Comparison of ENCODE assay signal across 10 cellular contexts in the genomic region with DNA sequence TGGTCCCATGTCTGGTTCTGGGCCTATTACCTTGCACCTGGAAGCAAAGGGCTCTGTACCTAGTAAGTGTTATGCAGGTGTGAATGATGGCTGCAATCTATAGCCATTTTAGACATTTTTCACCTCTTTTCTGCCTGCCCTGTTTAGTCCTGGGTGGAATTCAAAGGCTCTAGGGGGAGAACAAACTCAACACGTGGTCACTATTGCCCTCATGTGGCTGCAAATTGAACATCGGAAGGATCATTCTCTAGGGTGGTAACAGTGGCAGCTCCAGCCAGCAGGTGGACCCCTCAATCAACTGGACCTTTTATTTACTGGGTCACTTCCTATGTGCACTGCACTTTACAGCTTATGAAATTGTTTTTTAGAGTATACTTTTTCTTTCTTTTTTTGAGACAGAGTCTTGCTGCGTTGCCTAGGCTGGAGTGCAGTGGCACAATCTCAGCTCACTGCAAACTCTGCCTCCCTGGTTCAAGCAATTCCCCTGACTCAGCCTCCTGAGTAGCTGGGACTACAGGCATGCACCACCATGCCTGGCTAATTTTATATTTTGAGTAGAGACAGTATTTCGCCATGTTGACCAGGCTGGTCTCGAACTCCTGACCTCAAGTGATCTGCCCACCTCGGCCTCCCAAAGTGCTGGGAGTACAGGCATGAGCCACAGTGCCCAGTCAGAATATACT. TPM values are rescaled to one million over a fixed set of nuclear protein-coding genes. Genes with fewer than 3 reads are reported as not detected.
A peak's percentile ranks its signal among the peaks of the same experiment; 100 is the strongest.
DNase-seq lines count a peak whose midpoint lies in the region; ATAC-seq and FAIRE-seq lines count a peak whose summit lies in the region.
"Not testable (repeated sequence)": the region's sequence is repeated elsewhere in the genome, so short reads cannot be mapped to it uniquely, and the experiment has no call there.
"Had no signal": no experiment of that assay in that cellular context is flagged by ENCODE, and none has a peak within 500 bp of the region (broad histone marks: within the 10 kb centered on the region; RNA-seq: fewer than 3 reads in every experiment).

No MANE protein-coding gene starts in this region.

- H3K36me3 ChIP-seq in adipocyte (ENCODE audit: control insufficient read depth, insufficient read depth, low read length, severe bottlenecking) = not testable (repeated sequence)

- not testable (repeated sequence) for H3K9me3 Mint-ChIP-seq in T-cell

- CTCF ChIA-PET in T-cell (lab: Charles Lee) = interaction anchor here (0.5 to 1.2 kb wide), 4 partner anchors 191 to 322 kb away, joined by 3 to 8 read pairs (median 4); no protein-coding TSS in a partner anchor

- not testable (repeated sequence) for H3K4me3 ChIP-seq in adipocyte (ENCODE audit: low read length)

- not testable (repeated sequence) for H3K36me3 Mint-ChIP-seq in T-cell

- FAIRE-seq in frontal cortex (lab: Jason Lieb, UNC) = peak; percentile 70

- not testable (repeated sequence) for H3K27ac Mint-ChIP-seq in T-cell

- in situ Hi-C loops in Caki2 (cut with HindIII; ENCODE audit: low pct_unique_long_range_greater_than_20kb, low sequenced_read_pairs) = not testable (repeated sequence)

- POLR2A ChIA-PET in T-cell (lab: Charles Lee) = not testable (repeated sequence)

- not testable (repeated sequence) for H3K4me3 Mint-ChIP-seq in T-cell

- DNase-seq in Caki2 (ENCODE audit: low read depth) (peak; percentile 66), HK-2 (ENCODE audit: unreplicated experiment) (peak; percentile 61), NCI-H2227 treated with DMSO at 0.1 percent for 48 hours (lab: John Stamatoyannopoulos, UW) (peak; percentile 86), T-cell (peak in 22 of 34 experiments; percentile 4 to 47 (median 18)), adipocyte (ENCODE audit: low read depth) (peak; percentile 59), frontal cortex (ENCODE audit: low spot score in 2 of 2) (peak; percentile 68 to 80), myocyte (ENCODE audit: low read depth) (peak; percentile 58)
- DNase-seq in stimulated activated CD8-positive, alpha-beta memory T cell treated with anti-CD3 and anti-CD28 coated beads, Interleukin-7, amount 100 ng/mL, for 48 hours (ENCODE audit: extremely low read depth in 1 of 2, low read depth in 1 of 2) = peak; percentile 1 to 16

- H3K4me1 ChIP-seq in adipocyte (ENCODE audit: control insufficient read depth, insufficient read depth, low read length) = peaks cover 15% of the 10 kb centered on the region

- not testable (repeated sequence) for H3K9ac ChIP-seq in adipocyte (ENCODE audit: low read length)

- not testable (repeated sequence) for H3K4me1 Mint-ChIP-seq in T-cell

- H3K27me3 ChIP-seq in adipocyte (replicated peaks; ENCODE audit: control insufficient read depth, insufficient read depth, low read length) = not testable (repeated sequence)

- peak; percentile 53 to 71 (median 67) for ATAC-seq in T-cell (replicated peaks in 1 of 4)

- H3K27me3 Mint-ChIP-seq in T-cell = not testable (repeated sequence)

- not testable (repeated sequence) for H3K9me3 ChIP-seq in adipocyte (ENCODE audit: control insufficient read depth, low read length)

RNA-seq across cellular contexts. Expression of a gene that starts 16.6 kb away (rescaled TPM):
- total RNA-seq in Caki2 (2014; rRNA removed; shearing (Covaris generic); ENCODE audit: low replicate concordance) = not detected in 2 replicates
- total RNA-seq in T-cell = not detected
- not detected for total RNA-seq in frontal cortex
- not detected in 2 replicates for total RNA-seq in myocyte
- not detected for polyA plus RNA-seq in myocyte (2012)
- total RNA-seq: activated CD8-positive, alpha-beta memory T cell treated with anti-CD3 and anti-CD28 coated beads for 36 hours; skeletal muscle tissue had no signal

RNA-seq across cellular contexts. Expression of a gene that starts 42.3 kb away (rescaled TPM):
- total RNA-seq in Caki2 (2014; rRNA removed; shearing (Covaris generic); ENCODE audit: low replicate concordance) = not detected in 2 replicates
- total RNA-seq in T-cell (not detected), frontal cortex (not detected), myocyte (not detected in 2 replicates)
- not detected for polyA plus RNA-seq in myocyte (2012)
- total RNA-seq: activated CD8-positive, alpha-beta memory T cell treated with anti-CD3 and anti-CD28 coated beads for 36 hours; skeletal muscle tissue had no signal

Comparison
In these comparisons a context has a peak if more than half of its experiments do, and no peak if none do; other contexts are left out.
1. DNase-seq: peak in every context shown above with its lines; median percentile 86 in NCI-H2227 treated with DMSO at 0.1 percent for 48 hours; 74 in frontal cortex; 66 in Caki2; 61 in HK-2; 59 in adipocyte; 58 in myocyte; 18 in T-cell; 8 in stimulated activated CD8-positive, alpha-beta memory T cell treated with anti-CD3 and anti-CD28 coated beads, Interleukin-7, amount 100 ng/mL, for 48 hours.